In the genomic region with DNA sequence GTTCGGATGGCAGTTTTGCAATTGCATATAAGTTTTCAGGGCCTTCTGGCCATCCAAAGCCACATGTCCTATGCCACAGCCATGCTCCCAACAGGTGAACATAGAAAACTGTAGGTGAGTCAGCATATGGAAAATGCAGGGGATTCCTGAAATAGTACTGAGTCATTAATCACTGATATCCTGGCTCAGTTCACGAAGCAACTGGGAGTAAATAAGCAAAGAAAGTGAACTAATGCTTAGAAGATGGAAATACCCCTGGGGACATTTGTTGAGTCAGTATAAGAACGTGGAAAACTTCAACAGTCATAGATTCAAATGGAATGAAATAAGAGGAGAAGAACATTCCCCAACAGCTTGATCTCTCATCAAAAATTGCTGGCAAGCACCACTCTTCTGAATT, we compare ENCODE assay signal across 10 cellular contexts.
DNase-seq lines count a peak whose midpoint lies in the region; ATAC-seq and TF ChIP-seq lines count a peak whose summit lies in the region.
"Had no signal": no experiment of that assay in that cellular context is flagged by ENCODE, and none has a peak within 500 bp of the region (broad histone marks: within the 10 kb centered on the region; RNA-seq: fewer than 3 reads in every experiment).

No MANE protein-coding gene starts in this region.

- no peak overlapping the region for H3K4me3 ChIP-seq in SJSA1
- H3K4me3 ChIP-seq in fibroblast of the aortic adventitia (ENCODE audit: low read depth, low read length) = no peak overlapping the region
- no peak overlapping the region for H3K4me3 ChIP-seq in skeletal muscle cell (ENCODE audit: low read depth, low read length)

- no peaks in the 10 kb centered on the region for H3K27me3 ChIP-seq in SJSA1 (replicated peaks)

- H3K27ac ChIP-seq in SJSA1 = peak overlapping the region; percentile 58

- no peaks in the 10 kb centered on the region for H3K9me3 ChIP-seq in SJSA1 (replicated peaks)

- peaks cover 3% of the 10 kb centered on the region for H3K9me3 Mint-ChIP-seq in natural killer cell treated with Interleukin-12 subunit alpha and Interleukin-12 subunit beta and Interleukin-15 and Interleukin-18, amount 100 ng/mL, for 72 hours

- H3K4me3 Mint-ChIP-seq in natural killer cell treated with Interleukin-12 subunit alpha and Interleukin-12 subunit beta and Interleukin-15 and Interleukin-18, amount 100 ng/mL, for 72 hours = no peak overlapping the region

- DNase-seq in GM04504 (ENCODE audit: low read depth) (peak; percentile 77), SJSA1 (ENCODE audit: low read depth in 1 of 2, low spot score in 2 of 2) (peak in 1 of 2 experiments; percentile 65), fibroblast of the aortic adventitia (ENCODE audit: low read depth) (peak; percentile 99), skeletal muscle cell (ENCODE audit: low read depth) (peak; percentile 95), NCI-H526 treated with DMSO at 0.1 percent for 48 hours (lab: John Stamatoyannopoulos, UW) (no peak), DMS79 treated with DMSO at 0.1 percent for 48 hours (lab: John Stamatoyannopoulos, UW) (no peak), NCI-H774 (lab: John Stamatoyannopoulos, UW) (no peak)
- no peak for DNase-seq in natural killer cell treated with Interleukin-12 subunit alpha and Interleukin-12 subunit beta and Interleukin-15 and Interleukin-18, amount 100 ng/mL, for 72 hours (ENCODE audit: low spot score)
- DNase-seq: NCI-H1092; stimulated activated CD4-positive, alpha-beta T cell treated with anti-CD3 and anti-CD28 coated beads, Interleukin-2, amount 100 ng/mL, for 24 hours had no signal

- H3K36me3 Mint-ChIP-seq in natural killer cell treated with Interleukin-12 subunit alpha and Interleukin-12 subunit beta and Interleukin-15 and Interleukin-18, amount 100 ng/mL, for 72 hours = peaks cover 6% of the 10 kb centered on the region

- H3K4me1 ChIP-seq in SJSA1 (replicated peaks) = peaks cover 33% of the 10 kb centered on the region

- TF ChIP-seq CTCF in fibroblast of the aortic adventitia (IDR thresholded peaks at IDR 0.05; ENCODE audit: insufficient read depth, low read length) = no peak

- no peaks in the 10 kb centered on the region for H3K36me3 ChIP-seq in SJSA1

- peaks cover 10 to 20% of the 10 kb centered on the region in 2 donors for H3K27me3 Mint-ChIP-seq in natural killer cell treated with Interleukin-12 subunit alpha and Interleukin-12 subunit beta and Interleukin-15 and Interleukin-18, amount 100 ng/mL, for 72 hours

- no peak for ATAC-seq in natural killer cell treated with Interleukin-12 subunit alpha and Interleukin-12 subunit beta and Interleukin-15 and Interleukin-18, amount 100 ng/mL, for 72 hours

- H3K4me1 Mint-ChIP-seq in natural killer cell treated with Interleukin-12 subunit alpha and Interleukin-12 subunit beta and Interleukin-15 and Interleukin-18, amount 100 ng/mL, for 72 hours (ENCODE audit: low read depth in 2 of 2) = peaks cover 32 to 33% of the 10 kb centered on the region in 2 donors

- peak overlapping the region in 1 of 2 donors; percentile 37 for H3K27ac Mint-ChIP-seq in natural killer cell treated with Interleukin-12 subunit alpha and Interleukin-12 subunit beta and Interleukin-15 and Interleukin-18, amount 100 ng/mL, for 72 hours

Comparison
In these comparisons a context has a peak if more than half of its experiments do, and no peak if none do; other contexts are left out.
1. DNase-seq: peak in GM04504 (single experiment), fibroblast of the aortic adventitia (single experiment) and skeletal muscle cell (single experiment); none in NCI-H526 treated with DMSO at 0.1 percent for 48 hours (single experiment), DMS79 treated with DMSO at 0.1 percent for 48 hours (single experiment), NCI-H774 (single experiment) and natural killer cell treated with Interleukin-12 subunit alpha and Interleukin-12 subunit beta and Interleukin-15 and Interleukin-18, amount 100 ng/mL, for 72 hours (single experiment).